17 cellular contexts compared by ENCODE assay signal in genomic region chr21:14285147-14285546, GRCh38.
DNase-seq lines count a peak whose midpoint lies in the region; ATAC-seq and TF ChIP-seq lines count a peak whose summit lies in the region.
"Had no signal": no experiment of that assay in that cellular context is flagged by ENCODE, and none has a peak within 500 bp of the region (broad histone marks: within the 10 kb centered on the region; RNA-seq: fewer than 3 reads in every experiment).

No MANE protein-coding gene starts in this region.

- H3K9me2 ChIP-seq in GM23338 (ENCODE audit: insufficient read depth) = no peaks in the 10 kb centered on the region; the same call in 1 of the 2 replicates

- intact Hi-C loops in dorsolateral prefrontal cortex (cut with DNase I) = no loop called here

- no peaks in the 10 kb centered on the region for H4K20me1 ChIP-seq in GM23338 (replicated peaks; ENCODE audit: insufficient read depth)
- H4K20me1 ChIP-seq in neural progenitor cell (ENCODE audit: low read depth) = no peaks in the 10 kb centered on the region

- H3K9me3 Mint-ChIP-seq in GM23338 (no peaks in the 10 kb centered on the region; the same call in 1 of the 3 replicates), neural progenitor cell (no peaks in the 10 kb centered on the region)
- H3K9me3 Mint-ChIP-seq: CD4-positive, alpha-beta T cell had no signal

- H3K27me3 ChIP-seq in GM23338 (ENCODE audit: insufficient read depth) = no peaks in the 10 kb centered on the region
- no peaks in the 10 kb centered on the region for H3K27me3 ChIP-seq in thoracic aorta (replicated peaks; ENCODE audit: insufficient read depth)
- H3K27me3 ChIP-seq in neural progenitor cell = peaks cover 8% of the 10 kb centered on the region
- H3K27me3 ChIP-seq in dorsolateral prefrontal cortex = peaks cover 0 to 8% (median 0%) of the 10 kb centered on the region in 45 donors

- H3K4me1 ChIP-seq in GM23338 (ENCODE audit: insufficient read depth) = peaks cover 10% of the 10 kb centered on the region
- H3K4me1 ChIP-seq in thoracic aorta (ENCODE audit: control insufficient read depth in 1 of 2, low read depth in 2 of 2) = peaks cover 0 to 11% of the 10 kb centered on the region in 2 donors
- peaks cover 12% of the 10 kb centered on the region for H3K4me1 ChIP-seq in neural progenitor cell
- H3K4me1 ChIP-seq: A549, Caco-2 had no signal

- H3K4me1 Mint-ChIP-seq in GM23338 = peaks cover 13% of the 10 kb centered on the region; the same call in 2 of the 3 replicates
- H3K4me1 Mint-ChIP-seq in neural progenitor cell = peaks cover 5% of the 10 kb centered on the region

- no peak overlapping the region for H3K27ac ChIP-seq in GM23338 (ENCODE audit: low read depth)
- no peak overlapping the region for H3K27ac ChIP-seq in thoracic aorta
- no peak overlapping the region for H3K27ac ChIP-seq in neural progenitor cell
- H3K27ac ChIP-seq in dorsolateral prefrontal cortex = no peak overlapping the region
- H3K27ac ChIP-seq: 22Rv1, A549, C4-2B had no signal

- ATAC-seq in GM23338 (no peak), omental fat pad (ENCODE audit: low FRiP score) (peak; percentile 41), thoracic aorta (ENCODE audit: insufficient number of reproducible peaks, low FRiP score, low read depth) (no peak), GM18858 (IDR thresholded peaks at IDR 0.05; ENCODE audit: unreplicated experiment) (no peak)
- ATAC-seq: A549 had no signal

- 0 out of 2 replicates have a peak overlapping the region, but pooled peaks have one; percentile 53 for H2AFZ ChIP-seq in GM23338
- H2AFZ ChIP-seq in neural progenitor cell (replicated peaks) = no peak overlapping the region

- no peak overlapping the region for H3K9ac ChIP-seq in neural progenitor cell

- no peak overlapping the region for H3K4me2 ChIP-seq in GM23338
- H3K4me2 ChIP-seq in neural progenitor cell = no peak overlapping the region
- H3K4me2 ChIP-seq: A549 had no signal

- H3K9me3 ChIP-seq in thoracic aorta = no peaks in the 10 kb centered on the region
- H3K9me3 ChIP-seq in neural progenitor cell (ENCODE audit: low read depth) = no peaks in the 10 kb centered on the region
- H3K9me3 ChIP-seq: A549, Caco-2, HAP-1 had no signal

- no peaks in the 10 kb centered on the region for H3K36me3 Mint-ChIP-seq in GM23338 (ENCODE audit: low read depth)
- no peaks in the 10 kb centered on the region for H3K36me3 Mint-ChIP-seq in neural progenitor cell

- no peak overlapping the region for H3K4me3 Mint-ChIP-seq in GM23338
- no peak overlapping the region for H3K4me3 Mint-ChIP-seq in neural progenitor cell
- H3K4me3 Mint-ChIP-seq: CD4-positive, alpha-beta T cell had no signal

- no peak for TF ChIP-seq CTCF in GM23338 (conservative IDR thresholded peaks at IDR 0.05; ENCODE audit: low read depth in 2 of 2)
- TF ChIP-seq CTCF in omental fat pad (IDR thresholded peaks at IDR 0.05) = no peak
- TF ChIP-seq CTCF in thoracic aorta (IDR thresholded peaks at IDR 0.05) = no peak
- TF ChIP-seq CTCF in neural progenitor cell (IDR thresholded peaks at IDR 0.05) = no peak
- TF ChIP-seq CTCF in dorsolateral prefrontal cortex (IDR thresholded peaks at IDR 0.05 in 54 of 56, conservative IDR thresholded peaks at IDR 0.05 in 2 of 56; ENCODE audit: low read depth in 1 of 56, partially characterized antibody in 56 of 56) = no peak

- H3K27me3 Mint-ChIP-seq in GM23338 (ENCODE audit: insufficient read depth, low read depth, poor library complexity) (no peaks in the 10 kb centered on the region), neural progenitor cell (ENCODE audit: insufficient read depth, low read depth) (peaks cover 3% of the 10 kb centered on the region)
- H3K27me3 Mint-ChIP-seq: CD4-positive, alpha-beta T cell had no signal

- H3F3A ChIP-seq in GM23338 (replicated peaks; ENCODE audit: low read depth) = no peaks in the 10 kb centered on the region
- peaks cover 4% of the 10 kb centered on the region for H3F3A ChIP-seq in neural progenitor cell (ENCODE audit: low read depth)

- H3K36me3 ChIP-seq in GM23338 (ENCODE audit: insufficient read depth) (no peaks in the 10 kb centered on the region), thoracic aorta (no peaks in the 10 kb centered on the region), neural progenitor cell (no peaks in the 10 kb centered on the region)
- H3K36me3 ChIP-seq: HAP-1 had no signal

- H3K27ac Mint-ChIP-seq in GM23338 (no peak overlapping the region), neural progenitor cell (no peak overlapping the region)
- H3K27ac Mint-ChIP-seq: CD4-positive, alpha-beta T cell had no signal

- H3K4me3 ChIP-seq in GM23338 = no peak overlapping the region
- H3K4me3 ChIP-seq in thoracic aorta = peak overlapping the region; percentile 19
- no peak overlapping the region for H3K4me3 ChIP-seq in neural progenitor cell
- H3K4me3 ChIP-seq in dorsolateral prefrontal cortex = no peak overlapping the region
- H3K4me3 ChIP-seq: A549, HAP-1 had no signal

- H3K79me2 ChIP-seq in GM23338 (replicated peaks; ENCODE audit: insufficient read depth) = no peaks in the 10 kb centered on the region
- no peaks in the 10 kb centered on the region for H3K79me2 ChIP-seq in neural progenitor cell (ENCODE audit: low read depth)

- DNase-seq in GM23338 (ENCODE audit: low spot score) = no peak
- peak; percentile 85 for DNase-seq in RPMI8226
- no peak for DNase-seq in omental fat pad (ENCODE audit: low spot score)
- DNase-seq in thoracic aorta (ENCODE audit: low spot score) = no peak
- DNase-seq in neural progenitor cell (ENCODE audit: low spot score) = no peak
- DNase-seq in dorsolateral prefrontal cortex = no peak
- DNase-seq: AML-193; Caco-2; CD4-positive, alpha-beta T cell; DMS153; DMS79; GDM1 had no signal

TF ChIP-seq in GM23338, 12 proteins besides CTCF, POLR2A, EP300 and RAD21 (continues in another document):
- TF ChIP-seq CREB1 (CRISPR knock-in tag; IDR thresholded peaks at IDR 0.05; ENCODE audit: low read depth) (no peak), EZH2phosphoT487 (IDR thresholded peaks at IDR 0.05; ENCODE audit: unreplicated experiment) (no peak), ETS1 (IDR thresholded peaks at IDR 0.05) (no peak), STAT1 (IDR thresholded peaks at IDR 0.05; ENCODE audit: unreplicated experiment) (no peak), NANOG (IDR thresholded peaks at IDR 0.05; ENCODE audit: borderline replicate concordance) (no peak), ZNF114 (CRISPR knock-in tag; IDR thresholded peaks at IDR 0.05) (no peak), JUNB (IDR thresholded peaks at IDR 0.05; ENCODE audit: unreplicated experiment) (no peak), REST (IDR thresholded peaks at IDR 0.05; ENCODE audit: unreplicated experiment) (no peak)
